ENCODE assay signal across 16 cellular contexts in the genomic region with DNA sequence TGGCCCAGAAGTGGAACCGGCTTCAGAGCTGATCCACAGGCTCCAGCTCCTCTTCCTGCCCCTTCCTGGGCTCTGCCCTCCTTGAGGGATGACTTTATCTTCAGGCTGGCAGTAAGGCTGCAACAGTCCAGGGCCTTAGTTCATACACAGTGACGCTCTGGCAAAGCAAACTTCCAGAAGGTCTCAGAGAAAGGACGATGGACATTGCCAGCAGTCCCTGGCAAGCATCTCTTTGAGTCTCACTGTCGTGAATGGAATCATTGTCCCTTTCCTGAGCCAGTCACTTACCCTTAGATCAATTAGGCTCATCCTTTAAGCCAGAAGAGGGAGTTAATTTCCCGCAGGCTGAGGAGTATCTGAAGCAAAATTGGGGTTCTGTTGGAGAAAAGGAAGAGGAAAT.
"Had no signal": no experiment of that assay in that cellular context is flagged by ENCODE, and none has a peak within 500 bp of the region (broad histone marks: within the 10 kb centered on the region; RNA-seq: fewer than 3 reads in every experiment).

No MANE protein-coding gene starts in this region.

- ATAC-seq: activated CD8-positive, alpha-beta T cell treated with anti-CD3 and anti-CD28 coated beads for 36 hours; effector memory CD8-positive, alpha-beta T cell; right cardiac atrium; SK-N-SH treated with all-trans-retinoic acid at 6 μM for 48 hours; stimulated activated naive CD8-positive, alpha-beta T cell treated with anti-CD3 and anti-CD28 coated beads, Interleukin-15, Interleukin-2, amounts not matched to agents 100 U/mL and 50 U/mL, for 24 hours; T-cell had no signal

- DNase-seq: activated B cell treated with CpG ODN at 0.5 μM for 24 hours; activated CD4-positive, alpha-beta T cell treated with anti-CD3 and anti-CD28 coated beads for 4 hours; activated CD8-positive, alpha-beta T cell treated with anti-CD3 and anti-CD28 coated beads for 36 hours; activated naive CD4-positive, alpha-beta T cell treated with anti-CD3 and anti-CD28 coated beads for 36 hours; activated T-cell treated with anti-CD3 and anti-CD28 coated beads, Interleukin-2, amount 50 U/mL, for 24 hours; aorta; brain microvascular endothelial cell; effector memory CD8-positive, alpha-beta T cell; left ventricle myocardium inferior; mammary epithelial cell; right cardiac atrium; stimulated activated CD4-positive, alpha-beta T cell treated with anti-CD3 and anti-CD28 coated beads, Interleukin-2, amount 100 ng/mL, for 24 hours; stimulated activated naive CD8-positive, alpha-beta T cell treated with anti-CD3 and anti-CD28 coated beads, Interleukin-15, Interleukin-2, amounts not matched to agents 100 U/mL and 50 U/mL, for 24 hours; T-cell; trophoblast cell had no signal
